In the genomic region with DNA sequence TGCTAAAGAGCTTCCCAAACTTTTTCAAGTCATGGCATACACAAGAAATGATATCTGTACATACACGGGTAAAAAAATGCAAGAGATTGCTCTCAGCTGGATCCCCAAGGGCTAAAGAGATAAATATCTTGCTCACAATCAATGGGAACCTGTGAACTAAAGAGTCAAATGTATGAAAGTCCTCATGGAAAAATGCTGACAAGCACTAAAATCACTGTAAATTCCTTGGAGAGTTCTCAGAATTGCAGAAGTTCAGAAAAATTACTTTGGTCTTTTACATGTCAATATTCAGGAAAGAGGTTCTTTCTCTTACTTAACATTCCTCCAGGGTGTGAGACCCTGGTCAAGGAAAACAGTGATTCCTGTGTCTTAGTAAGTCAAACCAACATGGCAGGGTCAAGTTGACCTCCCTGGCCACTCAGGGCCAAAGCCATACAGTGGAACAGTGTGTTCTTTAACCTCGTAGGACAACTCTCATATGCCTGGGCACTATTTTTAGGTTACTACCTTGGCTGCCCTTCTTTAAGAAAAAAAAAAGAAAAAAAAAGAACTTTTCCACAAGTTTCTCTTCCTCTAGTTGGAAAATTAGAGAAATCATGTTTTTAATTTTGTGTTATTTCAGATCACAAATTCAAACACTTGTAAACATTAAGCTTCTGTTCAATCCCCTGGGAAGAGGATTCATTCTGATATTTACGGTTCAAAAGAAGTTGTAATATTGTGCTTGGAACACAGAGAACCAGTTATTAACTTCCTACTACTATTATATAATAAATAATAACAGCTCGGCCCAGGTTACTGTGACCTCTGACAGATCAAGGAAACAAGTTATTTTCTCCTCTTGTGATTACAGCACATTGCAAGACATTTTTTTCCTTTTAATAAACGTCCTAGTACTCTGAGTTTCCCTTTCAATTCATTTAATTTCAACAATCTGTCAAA, we compare ENCODE assay signal across 1 cellular context.
TF ChIP-seq lines count a peak whose summit lies in the region.

No MANE protein-coding gene starts in this region.

TF ChIP-seq in IMR-90, 13 proteins besides CTCF, POLR2A, EP300 and RAD21:
- TF ChIP-seq RFX5 (IDR thresholded peaks at IDR 0.05; ENCODE audit: low read depth, low read length) (no peak), NFE2L2 (IDR thresholded peaks at IDR 0.05; ENCODE audit: low read depth, low read length) (no peak), ELK1 (IDR thresholded peaks at IDR 0.05; ENCODE audit: borderline replicate concordance, low read depth, low read length) (no peak), MAZ (IDR thresholded peaks at IDR 0.05; ENCODE audit: borderline replicate concordance, low read depth, low read length) (no peak), CHD1 (IDR thresholded peaks at IDR 0.05; ENCODE audit: low read depth, low read length) (no peak), MAFK (IDR thresholded peaks at IDR 0.05; ENCODE audit: low read depth, low read length) (peak; percentile 93), MXI1 (IDR thresholded peaks at IDR 0.05; ENCODE audit: borderline replicate concordance, low read depth, low read length) (no peak)
TF ChIP-seq in IMR-90: peak in this region for 1.
